3 cellular contexts compared by ENCODE assay signal in the genomic region with DNA sequence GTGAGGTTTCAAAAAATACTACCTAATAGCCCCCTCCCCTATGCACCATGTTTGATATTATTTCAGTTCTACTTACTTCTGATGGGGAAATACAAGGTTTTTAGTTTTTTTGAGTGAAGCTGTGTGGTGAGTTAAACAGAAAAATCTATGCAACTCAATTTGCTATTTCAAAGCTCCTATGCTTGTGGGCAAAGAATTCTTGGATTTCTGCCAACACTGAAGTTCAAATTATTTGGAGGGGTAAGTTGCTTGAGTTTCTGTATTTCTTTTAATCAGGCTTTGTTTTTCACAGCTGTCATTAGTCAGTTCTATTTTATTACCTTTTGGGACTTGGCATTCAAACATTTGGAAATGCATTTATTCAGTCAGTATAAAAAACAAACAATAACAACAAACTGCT.
TF ChIP-seq lines count a peak whose summit lies in the region.

No MANE protein-coding gene starts in this region.

TF ChIP-seq in A549, 52 proteins besides CTCF, POLR2A, EP300 and RAD21:
- no peak for TF ChIP-seq FOSB (CRISPR knock-in tag; IDR thresholded peaks at IDR 0.05)
- TF ChIP-seq GATA3 (IDR thresholded peaks at IDR 0.05; ENCODE audit: borderline replicate concordance) = no peak
- TF ChIP-seq HOXB5 (CRISPR knock-in tag; IDR thresholded peaks at IDR 0.05) = no peak
- TF ChIP-seq, protein P1, sequence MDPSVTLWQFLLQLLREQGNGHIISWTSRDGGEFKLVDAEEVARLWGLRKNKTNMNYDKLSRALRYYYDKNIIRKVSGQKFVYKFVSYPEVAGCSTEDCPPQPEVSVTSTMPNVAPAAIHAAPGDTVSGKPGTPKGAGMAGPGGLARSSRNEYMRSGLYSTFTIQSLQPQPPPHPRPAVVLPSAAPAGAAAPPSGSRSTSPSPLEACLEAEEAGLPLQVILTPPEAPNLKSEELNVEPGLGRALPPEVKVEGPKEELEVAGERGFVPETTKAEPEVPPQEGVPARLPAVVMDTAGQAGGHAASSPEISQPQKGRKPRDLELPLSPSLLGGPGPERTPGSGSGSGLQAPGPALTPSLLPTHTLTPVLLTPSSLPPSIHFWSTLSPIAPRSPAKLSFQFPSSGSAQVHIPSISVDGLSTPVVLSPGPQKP (IDR thresholded peaks at IDR 0.05; ENCODE audit: low read depth, low read length) = no peak
- TF ChIP-seq MAFK (IDR thresholded peaks at IDR 0.05; ENCODE audit: partially characterized antibody) = no peak
- TF ChIP-seq NR3C1 (IDR thresholded peaks at IDR 0.05) = no peak
- TF ChIP-seq PHF8 (IDR thresholded peaks at IDR 0.05; ENCODE audit: borderline replicate concordance, low read depth) = no peak
- TF ChIP-seq RNF2 (IDR thresholded peaks at IDR 0.05; ENCODE audit: borderline replicate concordance, low read depth) = no peak
- no peak for TF ChIP-seq RCOR1 (IDR thresholded peaks at IDR 0.05; ENCODE audit: low read depth, low read length)

TF ChIP-seq in GM23338, 12 proteins besides CTCF, POLR2A, EP300 and RAD21:
- TF ChIP-seq, protein P2, sequence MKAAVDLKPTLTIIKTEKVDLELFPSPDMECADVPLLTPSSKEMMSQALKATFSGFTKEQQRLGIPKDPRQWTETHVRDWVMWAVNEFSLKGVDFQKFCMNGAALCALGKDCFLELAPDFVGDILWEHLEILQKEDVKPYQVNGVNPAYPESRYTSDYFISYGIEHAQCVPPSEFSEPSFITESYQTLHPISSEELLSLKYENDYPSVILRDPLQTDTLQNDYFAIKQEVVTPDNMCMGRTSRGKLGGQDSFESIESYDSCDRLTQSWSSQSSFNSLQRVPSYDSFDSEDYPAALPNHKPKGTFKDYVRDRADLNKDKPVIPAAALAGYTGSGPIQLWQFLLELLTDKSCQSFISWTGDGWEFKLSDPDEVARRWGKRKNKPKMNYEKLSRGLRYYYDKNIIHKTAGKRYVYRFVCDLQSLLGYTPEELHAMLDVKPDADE (IDR thresholded peaks at IDR 0.05) = no peak

TF ChIP-seq in GM12878, 131 proteins besides CTCF, POLR2A, EP300 and RAD21:
- TF ChIP-seq SREBF2 (IDR thresholded peaks at IDR 0.05; ENCODE audit: low read length) (no peak), FOS (IDR thresholded peaks at IDR 0.05; ENCODE audit: borderline replicate concordance, extremely low read depth, insufficient read length) (no peak), RCOR1 (conservative IDR thresholded peaks at IDR 0.05; ENCODE audit: low read depth, low read length) (no peak), ZSCAN29 (IDR thresholded peaks at IDR 0.05) (no peak), HDAC6 (IDR thresholded peaks at IDR 0.05; ENCODE audit: unreplicated experiment) (no peak), NFXL1 (IDR thresholded peaks at IDR 0.05; ENCODE audit: borderline replicate concordance) (no peak), POU2F2 (IDR thresholded peaks at IDR 0.05; ENCODE audit: borderline replicate concordance, low read depth, low read length) (no peak), CHD1 (IDR thresholded peaks at IDR 0.05; ENCODE audit: low read depth, low read length) (no peak), ESRRA (IDR thresholded peaks at IDR 0.05; ENCODE audit: low read length) (no peak), MTA3 (IDR thresholded peaks at IDR 0.05; ENCODE audit: borderline replicate concordance, low read length) (no peak), CBX5 (IDR thresholded peaks at IDR 0.05; ENCODE audit: low read depth) (no peak), KDM1A (IDR thresholded peaks at IDR 0.05; ENCODE audit: borderline replicate concordance) (no peak), EGR1 (IDR thresholded peaks at IDR 0.05; ENCODE audit: borderline replicate concordance in 1 of 2, low read depth in 2 of 2, low read length in 2 of 2) (no peak)
- TF ChIP-seq, protein P3, sequence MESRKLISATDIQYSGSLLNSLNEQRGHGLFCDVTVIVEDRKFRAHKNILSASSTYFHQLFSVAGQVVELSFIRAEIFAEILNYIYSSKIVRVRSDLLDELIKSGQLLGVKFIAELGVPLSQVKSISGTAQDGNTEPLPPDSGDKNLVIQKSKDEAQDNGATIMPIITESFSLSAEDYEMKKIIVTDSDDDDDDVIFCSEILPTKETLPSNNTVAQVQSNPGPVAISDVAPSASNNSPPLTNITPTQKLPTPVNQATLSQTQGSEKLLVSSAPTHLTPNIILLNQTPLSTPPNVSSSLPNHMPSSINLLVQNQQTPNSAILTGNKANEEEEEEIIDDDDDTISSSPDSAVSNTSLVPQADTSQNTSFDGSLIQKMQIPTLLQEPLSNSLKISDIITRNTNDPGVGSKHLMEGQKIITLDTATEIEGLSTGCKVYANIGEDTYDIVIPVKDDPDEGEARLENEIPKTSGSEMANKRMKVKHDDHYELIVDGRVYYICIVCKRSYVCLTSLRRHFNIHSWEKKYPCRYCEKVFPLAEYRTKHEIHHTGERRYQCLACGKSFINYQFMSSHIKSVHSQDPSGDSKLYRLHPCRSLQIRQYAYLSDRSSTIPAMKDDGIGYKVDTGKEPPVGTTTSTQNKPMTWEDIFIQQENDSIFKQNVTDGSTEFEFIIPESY (IDR thresholded peaks at IDR 0.05) = no peak
- TF ChIP-seq, protein P4, sequence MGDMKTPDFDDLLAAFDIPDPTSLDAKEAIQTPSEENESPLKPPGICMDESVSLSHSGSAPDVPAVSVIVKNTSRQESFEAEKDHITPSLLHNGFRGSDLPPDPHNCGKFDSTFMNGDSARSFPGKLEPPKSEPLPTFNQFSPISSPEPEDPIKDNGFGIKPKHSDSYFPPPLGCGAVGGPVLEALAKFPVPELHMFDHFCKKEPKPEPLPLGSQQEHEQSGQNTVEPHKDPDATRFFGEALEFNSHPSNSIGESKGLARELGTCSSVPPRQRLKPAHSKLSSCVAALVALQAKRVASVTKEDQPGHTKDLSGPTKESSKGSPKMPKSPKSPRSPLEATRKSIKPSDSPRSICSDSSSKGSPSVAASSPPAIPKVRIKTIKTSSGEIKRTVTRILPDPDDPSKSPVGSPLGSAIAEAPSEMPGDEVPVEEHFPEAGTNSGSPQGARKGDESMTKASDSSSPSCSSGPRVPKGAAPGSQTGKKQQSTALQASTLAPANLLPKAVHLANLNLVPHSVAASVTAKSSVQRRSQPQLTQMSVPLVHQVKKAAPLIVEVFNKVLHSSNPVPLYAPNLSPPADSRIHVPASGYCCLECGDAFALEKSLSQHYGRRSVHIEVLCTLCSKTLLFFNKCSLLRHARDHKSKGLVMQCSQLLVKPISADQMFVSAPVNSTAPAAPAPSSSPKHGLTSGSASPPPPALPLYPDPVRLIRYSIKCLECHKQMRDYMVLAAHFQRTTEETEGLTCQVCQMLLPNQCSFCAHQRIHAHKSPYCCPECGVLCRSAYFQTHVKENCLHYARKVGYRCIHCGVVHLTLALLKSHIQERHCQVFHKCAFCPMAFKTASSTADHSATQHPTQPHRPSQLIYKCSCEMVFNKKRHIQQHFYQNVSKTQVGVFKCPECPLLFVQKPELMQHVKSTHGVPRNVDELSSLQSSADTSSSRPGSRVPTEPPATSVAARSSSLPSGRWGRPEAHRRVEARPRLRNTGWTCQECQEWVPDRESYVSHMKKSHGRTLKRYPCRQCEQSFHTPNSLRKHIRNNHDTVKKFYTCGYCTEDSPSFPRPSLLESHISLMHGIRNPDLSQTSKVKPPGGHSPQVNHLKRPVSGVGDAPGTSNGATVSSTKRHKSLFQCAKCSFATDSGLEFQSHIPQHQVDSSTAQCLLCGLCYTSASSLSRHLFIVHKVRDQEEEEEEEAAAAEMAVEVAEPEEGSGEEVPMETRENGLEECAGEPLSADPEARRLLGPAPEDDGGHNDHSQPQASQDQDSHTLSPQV (IDR thresholded peaks at IDR 0.05) = no peak
- TF ChIP-seq, protein P1 (IDR thresholded peaks at IDR 0.05; ENCODE audit: low read depth, low read length) = no peak
- TF ChIP-seq, protein P5, sequence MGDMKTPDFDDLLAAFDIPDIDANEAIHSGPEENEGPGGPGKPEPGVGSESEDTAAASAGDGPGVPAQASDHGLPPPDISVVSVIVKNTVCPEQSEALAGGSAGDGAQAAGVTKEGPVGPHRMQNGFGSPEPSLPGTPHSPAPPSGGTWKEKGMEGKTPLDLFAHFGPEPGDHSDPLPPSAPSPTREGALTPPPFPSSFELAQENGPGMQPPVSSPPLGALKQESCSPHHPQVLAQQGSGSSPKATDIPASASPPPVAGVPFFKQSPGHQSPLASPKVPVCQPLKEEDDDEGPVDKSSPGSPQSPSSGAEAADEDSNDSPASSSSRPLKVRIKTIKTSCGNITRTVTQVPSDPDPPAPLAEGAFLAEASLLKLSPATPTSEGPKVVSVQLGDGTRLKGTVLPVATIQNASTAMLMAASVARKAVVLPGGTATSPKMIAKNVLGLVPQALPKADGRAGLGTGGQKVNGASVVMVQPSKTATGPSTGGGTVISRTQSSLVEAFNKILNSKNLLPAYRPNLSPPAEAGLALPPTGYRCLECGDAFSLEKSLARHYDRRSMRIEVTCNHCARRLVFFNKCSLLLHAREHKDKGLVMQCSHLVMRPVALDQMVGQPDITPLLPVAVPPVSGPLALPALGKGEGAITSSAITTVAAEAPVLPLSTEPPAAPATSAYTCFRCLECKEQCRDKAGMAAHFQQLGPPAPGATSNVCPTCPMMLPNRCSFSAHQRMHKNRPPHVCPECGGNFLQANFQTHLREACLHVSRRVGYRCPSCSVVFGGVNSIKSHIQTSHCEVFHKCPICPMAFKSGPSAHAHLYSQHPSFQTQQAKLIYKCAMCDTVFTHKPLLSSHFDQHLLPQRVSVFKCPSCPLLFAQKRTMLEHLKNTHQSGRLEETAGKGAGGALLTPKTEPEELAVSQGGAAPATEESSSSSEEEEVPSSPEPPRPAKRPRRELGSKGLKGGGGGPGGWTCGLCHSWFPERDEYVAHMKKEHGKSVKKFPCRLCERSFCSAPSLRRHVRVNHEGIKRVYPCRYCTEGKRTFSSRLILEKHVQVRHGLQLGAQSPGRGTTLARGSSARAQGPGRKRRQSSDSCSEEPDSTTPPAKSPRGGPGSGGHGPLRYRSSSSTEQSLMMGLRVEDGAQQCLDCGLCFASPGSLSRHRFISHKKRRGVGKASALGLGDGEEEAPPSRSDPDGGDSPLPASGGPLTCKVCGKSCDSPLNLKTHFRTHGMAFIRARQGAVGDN (IDR thresholded peaks at IDR 0.05) = no peak
- TF ChIP-seq, protein P6, sequence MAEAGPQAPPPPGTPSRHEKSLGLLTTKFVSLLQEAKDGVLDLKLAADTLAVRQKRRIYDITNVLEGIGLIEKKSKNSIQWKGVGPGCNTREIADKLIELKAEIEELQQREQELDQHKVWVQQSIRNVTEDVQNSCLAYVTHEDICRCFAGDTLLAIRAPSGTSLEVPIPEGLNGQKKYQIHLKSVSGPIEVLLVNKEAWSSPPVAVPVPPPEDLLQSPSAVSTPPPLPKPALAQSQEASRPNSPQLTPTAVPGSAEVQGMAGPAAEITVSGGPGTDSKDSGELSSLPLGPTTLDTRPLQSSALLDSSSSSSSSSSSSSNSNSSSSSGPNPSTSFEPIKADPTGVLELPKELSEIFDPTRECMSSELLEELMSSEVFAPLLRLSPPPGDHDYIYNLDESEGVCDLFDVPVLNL (IDR thresholded peaks at IDR 0.05; ENCODE audit: low read depth, low read length) = no peak
